1 cellular context compared by ENCODE assay signal in the genomic region with DNA sequence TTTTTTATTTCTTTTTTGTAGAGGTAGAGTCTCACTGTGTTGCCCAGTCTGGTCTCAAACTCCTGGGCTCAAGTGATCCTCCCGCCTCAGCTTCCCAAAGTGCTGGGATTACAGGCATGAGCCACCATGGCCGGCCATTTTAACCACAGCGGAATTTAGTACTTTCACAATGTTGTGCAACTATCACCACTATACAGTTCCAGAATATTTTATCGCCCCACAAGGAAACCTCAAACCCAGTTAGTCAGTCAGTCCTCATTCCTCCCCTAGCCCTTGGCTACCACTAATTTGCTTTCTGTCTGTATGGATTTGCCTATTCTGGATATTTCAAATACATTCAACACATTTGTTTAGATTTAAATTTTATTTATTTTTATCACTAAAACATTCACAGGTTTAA.
TF ChIP-seq lines count a peak whose summit lies in the region.

No MANE protein-coding gene starts in this region.

TF ChIP-seq in K562, 482 proteins besides CTCF, POLR2A, EP300 and RAD21:
- TF ChIP-seq CEBPB (tag; IDR thresholded peaks at IDR 0.05) (peak; percentile 72), YY1 (IDR thresholded peaks at IDR 0.05; ENCODE audit: borderline replicate concordance in 1 of 3, control insufficient read depth in 1 of 3, extremely low read depth in 1 of 3, insufficient read depth in 3 of 3, insufficient read length in 1 of 3, insufficient replicate concordance in 2 of 3, low read depth in 1 of 3, low read length in 2 of 3) (peak in 1 of 3 experiments; percentile 46), FOXJ2 (tag; IDR thresholded peaks at IDR 0.05) (no peak), POLR2AphosphoS2 (IDR thresholded peaks at IDR 0.05; ENCODE audit: low read length) (no peak), CEBPG (CRISPR knock-in tag; IDR thresholded peaks at IDR 0.05) (0 out of 2 replicates have a peak, but pooled peaks have one; percentile 40), CEBPG (tag; conservative IDR thresholded peaks at IDR 0.05 in 1 of 2, IDR thresholded peaks at IDR 0.05 in 1 of 2) (peak; percentile 79 to 80), TEAD4 (IDR thresholded peaks at IDR 0.05; ENCODE audit: low read length) (peak; percentile 15; the same call in 1 of the 2 replicates), TEAD4 (CRISPR knock-in tag; IDR thresholded peaks at IDR 0.05; ENCODE audit: borderline replicate concordance) (no peak)
